ENCODE assay signal across 8 cellular contexts in genomic region chr9:20640331-20641187, GRCh38. TPM values are rescaled to one million over a fixed set of nuclear protein-coding genes. Genes with fewer than 3 reads are reported as not detected.
A peak's percentile ranks its signal among the peaks of the same experiment; 100 is the strongest.
DNase-seq lines count a peak whose midpoint lies in the region; ATAC-seq, FAIRE-seq and TF ChIP-seq lines count a peak whose summit lies in the region.

No MANE protein-coding gene starts in this region.

- peaks cover 45% of the 10 kb centered on the region for H3K27me3 ChIP-seq in DOHH2 (ENCODE audit: control insufficient read depth, low read length)
- H3K27me3 ChIP-seq in pancreas, result no peaks in the 10 kb centered on the region

- no peaks in the 10 kb centered on the region for H3K36me3 ChIP-seq in DOHH2 (ENCODE audit: control insufficient read depth, low read length)
- no peaks in the 10 kb centered on the region for H3K36me3 ChIP-seq in pancreas

- H3K4me1 Mint-ChIP-seq in brain, result peaks cover 18% of the 10 kb centered on the region

- H3K79me2 ChIP-seq in DOHH2 (ENCODE audit: control insufficient read depth, low read length), result no peaks in the 10 kb centered on the region

- no peaks in the 10 kb centered on the region for H4K20me1 ChIP-seq in DOHH2 (ENCODE audit: control insufficient read depth, insufficient read depth, low read depth, low read length)

- peak; percentile 43 for DNase-seq in HT1080 (ENCODE audit: low read depth)
- peak; percentile 50 for DNase-seq in T-helper 22 cell (ENCODE audit: low read depth)
- peak in 5 of 6 donors; percentile 31 to 82 (median 63) for DNase-seq in pancreas
- no peak for DNase-seq in amniotic stem cell (lab: John Stamatoyannopoulos, UW)
- DNase-seq in frontal cortex (ENCODE audit: low spot score in 2 of 2), result no peak

- peak overlapping the region; percentile 5 for H3K4me2 ChIP-seq in DOHH2 (ENCODE audit: low read length)

- intact Hi-C loops in pancreas (cut with DNase I), result no loop called here

- no peaks in the 10 kb centered on the region for H3F3A ChIP-seq in DOHH2 (ENCODE audit: control insufficient read depth, insufficient read depth)

- H3K36me3 Mint-ChIP-seq in brain, result no peaks in the 10 kb centered on the region

- WGBS in pancreas, 2 donors, result 78 to 79% methylated on average over 7 of the region's 7 CpGs

- peaks cover 3% of the 10 kb centered on the region for H3K27me3 Mint-ChIP-seq in brain

- FAIRE-seq in pancreas (lab: Jason Lieb, UNC), result no peak
- FAIRE-seq in frontal cortex (lab: Jason Lieb, UNC), result no peak

- H3K27ac ChIP-seq in DOHH2 (ENCODE audit: low read depth, low read length), result no peak overlapping the region
- H3K27ac ChIP-seq in pancreas, result no peak overlapping the region

- peak overlapping the region in 2 of 5 experiments; percentile 33 to 66 for H3K4me3 Mint-ChIP-seq in brain

- H3K9me3 ChIP-seq in DOHH2 (ENCODE audit: control insufficient read depth, insufficient read depth, low read length) (no peaks in the 10 kb centered on the region), pancreas (no peaks in the 10 kb centered on the region)

- ATAC-seq in GM21515 (IDR thresholded peaks at IDR 0.05; ENCODE audit: unreplicated experiment) (peak; percentile 77), pancreas (peak in 1 of 4 donors; percentile 58)

- peaks cover 0 to 3% (median 0%) of the 10 kb centered on the region in 5 experiments for H3K9me3 Mint-ChIP-seq in brain

- TF ChIP-seq CTCF in DOHH2 (IDR thresholded peaks at IDR 0.05; ENCODE audit: low read depth, low read length, poor library complexity, severe bottlenecking), result no peak
- no peak for TF ChIP-seq CTCF in brain (conservative IDR thresholded peaks at IDR 0.05)
- TF ChIP-seq CTCF in pancreas (IDR thresholded peaks at IDR 0.05), result no peak

- peak overlapping the region in 4 of 5 experiments; percentile 67 to 92 (median 83) for H3K27ac Mint-ChIP-seq in brain

- H3K9me2 ChIP-seq in DOHH2 (replicated peaks; ENCODE audit: control insufficient read depth, low read length), result no peaks in the 10 kb centered on the region

- H3K4me3 ChIP-seq in DOHH2 (ENCODE audit: low read length), result no peak overlapping the region
- H3K4me3 ChIP-seq in pancreas, result no peak overlapping the region

- H3K4me1 ChIP-seq in DOHH2 (ENCODE audit: control insufficient read depth, low read length) (peaks cover 13% of the 10 kb centered on the region), pancreas (no peaks in the 10 kb centered on the region)

RNA-seq across cellular contexts. Expression of gene MLLT3, which starts 18.3 kb away (rescaled TPM):
- total RNA-seq in HT1080 (2014; rRNA removed; shearing (Covaris generic)), result 20.0 and 23.1 TPM in 2 replicates
- 15.7 and 15.9 TPM in 2 replicates for polyA plus RNA-seq in HT1080 (2015; cell fraction: cytosol; rRNA removed)
- polyA plus RNA-seq in HT1080 (2015; cell fraction: nucleus; rRNA removed), result 8.8 and 9.3 TPM in 2 replicates
- polyA plus RNA-seq in brain (ENCODE audit: insufficient read depth, low read depth, low replicate concordance) (29.4 TPM), pancreas (1 to 10 TPM; 1.8 to 4.0 TPM)
- total RNA-seq in pancreas (10 to 100 TPM in 1 of 6 donors, 1 to 10 TPM in 5; 2.7 to 10.3 (median 4.8) TPM), frontal cortex (125 TPM)

RNA-seq across cellular contexts. Expression of gene FOCAD, which starts 43.5 kb away (rescaled TPM):
- 39.6 and 40.8 TPM in 2 replicates for total RNA-seq in HT1080 (2014; rRNA removed; shearing (Covaris generic))
- polyA plus RNA-seq in HT1080 (2015; cell fraction: cytosol; rRNA removed), result 20.5 and 23.0 TPM in 2 replicates
- 47.2 and 54.7 TPM in 2 replicates for polyA plus RNA-seq in HT1080 (2015; cell fraction: nucleus; rRNA removed)
- polyA plus RNA-seq in brain (ENCODE audit: insufficient read depth, low read depth, low replicate concordance), result 35.3 TPM
- total RNA-seq in pancreas, result 10 to 100 TPM; 15.8 to 27.7 (median 17.7) TPM
- 10 to 100 TPM in 1 of 2 donors, 1 to 10 TPM in 1; 5.4 to 15.1 TPM for polyA plus RNA-seq in pancreas
- 237 TPM for total RNA-seq in frontal cortex

Comparison
In these comparisons a context has a peak if more than half of its experiments do, and no peak if none do; other contexts are left out.
1. DNase-seq: peak in HT1080 (single experiment), T-helper 22 cell (single experiment) and pancreas (5 of 6); none in amniotic stem cell (single experiment) and frontal cortex (0 of 2).